24 cellular contexts compared by ENCODE assay signal in the genomic region with DNA sequence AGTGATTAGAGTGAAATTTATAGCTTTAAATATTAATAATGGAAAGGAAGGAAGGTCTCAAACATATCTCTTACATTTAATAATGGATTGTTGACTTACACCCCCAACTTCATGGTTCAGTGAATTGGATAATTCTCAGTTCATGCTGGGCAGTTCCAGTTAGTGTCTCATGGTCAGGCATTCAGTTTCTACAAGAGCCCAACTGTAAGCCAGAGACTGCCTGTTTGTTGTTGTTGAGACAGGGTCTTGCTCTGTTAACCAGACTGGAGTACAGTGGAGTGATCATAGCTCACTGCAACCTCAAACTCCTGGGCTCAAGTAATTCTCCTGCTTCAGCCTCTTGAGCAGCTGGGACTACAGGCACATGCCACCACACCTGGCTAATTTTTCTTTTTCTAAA.
"Had no signal": no experiment of that assay in that cellular context is flagged by ENCODE, and none has a peak within 500 bp of the region (broad histone marks: within the 10 kb centered on the region; RNA-seq: fewer than 3 reads in every experiment).

No MANE protein-coding gene starts in this region.

- H3K9me3 Mint-ChIP-seq: activated CD4-positive, alpha-beta memory T cell treated with anti-CD3 and anti-CD28 coated beads, Interleukin-2, amount 10 ng/mL, durations not matched to agents 7 days and 5 days; activated naive CD4-positive, alpha-beta T cell treated with anti-CD3 and anti-CD28 coated beads, Interleukin-2, amount 10 ng/mL, durations not matched to agents 7 days and 5 days; activated naive CD8-positive, alpha-beta T cell treated with anti-CD3 and anti-CD28 coated beads for 36 hours; activated T-cell treated with anti-CD3 and anti-CD28 coated beads, Interleukin-2, amount 50 U/mL, for 72 hours; activated T-helper 2 cell treated with anti-CD3 and anti-CD28 coated beads, Interferon-gamma antibody, Interleukin-2, Interleukin-4, amounts not matched to agents 10 μg/mL and 5 μg/mL and 100 μg/mL, durations not matched to agents 14 hours and 24 hours and 36 hours had no signal

- H3K27ac ChIP-seq: brain microvascular endothelial cell, cardiac muscle cell, VCaP had no signal

- H3K4me3 ChIP-seq: cardiac muscle cell had no signal

- H3K36me3 ChIP-seq: brain microvascular endothelial cell, cardiac muscle cell had no signal

- FAIRE-seq: TTC549 had no signal

- ATAC-seq: activated T-cell treated with anti-CD3 and anti-CD28 coated beads, Interleukin-2, amount 50 U/mL, for 72 hours; PC-3 had no signal

- DNase-seq: activated CD4-positive, alpha-beta memory T cell treated with anti-CD3 and anti-CD28 coated beads, Interleukin-2, amount 10 ng/mL, durations not matched to agents 7 days and 5 days; activated CD4-positive, alpha-beta T cell treated with anti-CD3 and anti-CD28 coated beads, Interleukin-2, amount 50 U/mL, for 1 hour; activated CD4-positive, CD25-positive, alpha-beta regulatory T cell; activated CD8-positive, alpha-beta memory T cell treated with anti-CD3 and anti-CD28 coated beads, Interleukin-2, amount 50 U/mL, for 4 hours; activated gamma-delta T cell treated with Interleukin-2 at 50 U/mL for 16 hours; activated naive CD4-positive, alpha-beta T cell treated with anti-CD3 and anti-CD28 coated beads, Interleukin-2, amount 10 ng/mL, durations not matched to agents 7 days and 5 days; activated naive CD8-positive, alpha-beta T cell treated with anti-CD3 and anti-CD28 coated beads for 36 hours; activated T-cell treated with anti-CD3 and anti-CD28 coated beads, Interleukin-2, amount 50 U/mL, for 72 hours; brain microvascular endothelial cell; IMR-90; KBM-7; NCI-H1092; NCI-H1694 treated with DMSO at 0.1 percent for 48 hours; NCI-H2029 treated with DMSO at 0.1 percent for 48 hours; NCI-H345; NCI-H524 treated with DMSO at 0.1 percent for 48 hours; PC-3; SHP77 treated with DMSO at 0.1 percent for 48 hours; T-helper 2 cell; T1000 had no signal

- H3K27me3 ChIP-seq: brain microvascular endothelial cell, cardiac muscle cell had no signal

- H3K4me3 Mint-ChIP-seq: activated CD4-positive, alpha-beta memory T cell treated with anti-CD3 and anti-CD28 coated beads, Interleukin-2, amount 10 ng/mL, durations not matched to agents 7 days and 5 days; activated naive CD4-positive, alpha-beta T cell treated with anti-CD3 and anti-CD28 coated beads, Interleukin-2, amount 10 ng/mL, durations not matched to agents 7 days and 5 days; activated naive CD8-positive, alpha-beta T cell treated with anti-CD3 and anti-CD28 coated beads for 36 hours; activated T-cell treated with anti-CD3 and anti-CD28 coated beads, Interleukin-2, amount 50 U/mL, for 72 hours had no signal

- H3K27me3 Mint-ChIP-seq: activated CD4-positive, alpha-beta memory T cell treated with anti-CD3 and anti-CD28 coated beads, Interleukin-2, amount 10 ng/mL, durations not matched to agents 7 days and 5 days; activated naive CD8-positive, alpha-beta T cell treated with anti-CD3 and anti-CD28 coated beads for 36 hours had no signal

- H3K36me3 Mint-ChIP-seq: activated naive CD4-positive, alpha-beta T cell treated with anti-CD3 and anti-CD28 coated beads, Interleukin-2, amount 10 ng/mL, durations not matched to agents 7 days and 5 days; activated naive CD8-positive, alpha-beta T cell treated with anti-CD3 and anti-CD28 coated beads for 36 hours had no signal

- H3K27ac Mint-ChIP-seq: activated CD4-positive, alpha-beta memory T cell treated with anti-CD3 and anti-CD28 coated beads, Interleukin-2, amount 10 ng/mL, durations not matched to agents 7 days and 5 days; activated naive CD4-positive, alpha-beta T cell treated with anti-CD3 and anti-CD28 coated beads, Interleukin-2, amount 10 ng/mL, durations not matched to agents 7 days and 5 days; activated naive CD8-positive, alpha-beta T cell treated with anti-CD3 and anti-CD28 coated beads for 36 hours; activated T-cell treated with anti-CD3 and anti-CD28 coated beads, Interleukin-2, amount 50 U/mL, for 72 hours; activated T-helper 2 cell treated with anti-CD3 and anti-CD28 coated beads, Interferon-gamma antibody, Interleukin-2, Interleukin-4, amounts not matched to agents 10 μg/mL and 5 μg/mL and 100 μg/mL, durations not matched to agents 14 hours and 24 hours and 36 hours had no signal
